In the genomic region with DNA sequence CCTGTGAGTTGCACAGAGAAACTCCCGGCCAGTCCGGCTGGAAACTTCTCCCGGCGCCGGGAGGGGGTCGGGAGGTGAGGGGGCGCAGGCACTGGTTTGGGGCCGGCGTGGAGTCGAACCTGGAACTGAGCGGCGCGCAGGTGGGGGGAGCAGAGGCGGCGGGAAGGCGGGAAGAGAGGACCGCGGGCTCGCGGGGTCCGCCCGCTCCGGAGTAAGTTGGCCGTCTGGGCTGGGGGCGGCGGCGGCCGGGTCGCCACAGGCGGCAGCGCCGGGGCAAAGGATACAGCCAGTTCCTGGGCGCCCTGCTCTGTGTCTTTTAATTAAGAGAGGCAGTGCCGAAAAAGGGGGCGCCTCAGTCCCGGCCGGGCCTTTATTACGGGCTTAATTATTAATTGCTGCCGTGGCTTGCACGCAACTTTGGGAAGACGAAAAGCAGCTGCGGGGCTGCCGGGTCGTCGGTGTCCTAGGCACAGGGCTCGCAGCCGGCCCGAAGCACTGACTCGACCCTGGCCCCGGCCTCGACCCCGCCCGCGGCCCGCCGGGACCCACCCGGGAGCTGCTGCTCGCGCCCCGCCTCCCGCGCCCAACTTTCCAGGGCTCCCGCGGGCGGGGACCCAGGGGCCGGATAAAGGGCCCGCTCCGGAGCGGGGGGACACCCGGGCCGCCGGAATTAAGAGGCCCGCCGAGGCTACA, we compare ENCODE assay signal across 8 cellular contexts. TPM values are rescaled to one million over a fixed set of nuclear protein-coding genes. Genes with fewer than 3 reads are reported as not detected.
DNase-seq lines count a peak whose midpoint lies in the region; ATAC-seq lines count a peak whose summit lies in the region.

No MANE protein-coding gene starts in this region.

- peak overlapping the region in 8 of 11 experiments; percentile 5 to 92 (median 34); a peak in 11 of 22 replicates for H3K27ac ChIP-seq in BLaER1 treated with 17β-estradiol and CSF1 and Interleukin-3, amounts not matched to agents 10 nM and 100 nM

- H3K36me3 ChIP-seq in BLaER1 treated with 17β-estradiol and CSF1 and Interleukin-3, amounts not matched to agents 10 nM and 100 nM = peaks cover 0 to 30% (median 6%) of the 10 kb centered on the region in 11 experiments; a peak in 9 of 22 replicates

- no peaks in the 10 kb centered on the region for H3K9me3 ChIP-seq in BLaER1 treated with 17β-estradiol and CSF1 and Interleukin-3, amounts not matched to agents 10 nM and 100 nM (replicated peaks in 1 of 11)

- ATAC-seq in effector memory CD8-positive, alpha-beta T cell (replicated peaks) = no peak
- ATAC-seq in natural killer cell treated with Interleukin-12 subunit alpha and Interleukin-12 subunit beta and Interleukin-15 and Interleukin-18, amount 100 ng/mL, for 72 hours = no peak
- no peak for ATAC-seq in HG02610 (IDR thresholded peaks at IDR 0.05; ENCODE audit: unreplicated experiment)

- peak overlapping the region; percentile 76 to 91 (median 86) for H3K4me3 ChIP-seq in BLaER1 treated with 17β-estradiol and CSF1 and Interleukin-3, amounts not matched to agents 10 nM and 100 nM

- H3K9ac ChIP-seq in BLaER1 treated with 17β-estradiol and CSF1 and Interleukin-3, amounts not matched to agents 10 nM and 100 nM = peak overlapping the region; percentile 56 to 94 (median 82); a peak in 21 of 22 replicates

- H3K27me3 Mint-ChIP-seq in effector memory CD8-positive, alpha-beta T cell = peaks cover 25 to 41% of the 10 kb centered on the region in 2 donors
- H3K27me3 Mint-ChIP-seq in natural killer cell treated with Interleukin-12 subunit alpha and Interleukin-12 subunit beta and Interleukin-15 and Interleukin-18, amount 100 ng/mL, for 72 hours = peaks cover 22 to 24% of the 10 kb centered on the region in 2 donors

- peak overlapping the region; percentile 74 to 98 for H3K4me3 Mint-ChIP-seq in effector memory CD8-positive, alpha-beta T cell
- H3K4me3 Mint-ChIP-seq in natural killer cell treated with Interleukin-12 subunit alpha and Interleukin-12 subunit beta and Interleukin-15 and Interleukin-18, amount 100 ng/mL, for 72 hours = peak overlapping the region; percentile 97

- peaks cover 9% of the 10 kb centered on the region for H3K36me3 Mint-ChIP-seq in effector memory CD8-positive, alpha-beta T cell (ENCODE audit: insufficient read depth)
- peaks cover 6% of the 10 kb centered on the region for H3K36me3 Mint-ChIP-seq in natural killer cell treated with Interleukin-12 subunit alpha and Interleukin-12 subunit beta and Interleukin-15 and Interleukin-18, amount 100 ng/mL, for 72 hours

- no peaks in the 10 kb centered on the region for H3K9me3 Mint-ChIP-seq in effector memory CD8-positive, alpha-beta T cell
- no peaks in the 10 kb centered on the region for H3K9me3 Mint-ChIP-seq in natural killer cell treated with Interleukin-12 subunit alpha and Interleukin-12 subunit beta and Interleukin-15 and Interleukin-18, amount 100 ng/mL, for 72 hours

- peak overlapping the region in 1 of 2 donors; percentile 82 for H3K27ac Mint-ChIP-seq in effector memory CD8-positive, alpha-beta T cell
- peak overlapping the region in 1 of 2 donors; percentile 77 for H3K27ac Mint-ChIP-seq in natural killer cell treated with Interleukin-12 subunit alpha and Interleukin-12 subunit beta and Interleukin-15 and Interleukin-18, amount 100 ng/mL, for 72 hours

- H4K20me1 ChIP-seq in BLaER1 treated with 17β-estradiol and CSF1 and Interleukin-3, amounts not matched to agents 10 nM and 100 nM = peaks cover 0 to 56% (median 54%) of the 10 kb centered on the region in 11 experiments; a peak in 20 of 22 replicates

- peaks cover 16 to 64% (median 47%) of the 10 kb centered on the region in 10 experiments for H3K4me1 ChIP-seq in BLaER1 treated with 17β-estradiol and CSF1 and Interleukin-3, amounts not matched to agents 10 nM and 100 nM

- H3K27me3 ChIP-seq in BLaER1 treated with 17β-estradiol and CSF1 and Interleukin-3, amounts not matched to agents 10 nM and 100 nM = peaks cover 48 to 59% (median 51%) of the 10 kb centered on the region in 11 experiments

- peak overlapping the region; percentile 97 to 100 (median 99) for H3K4me2 ChIP-seq in BLaER1 treated with 17β-estradiol and CSF1 and Interleukin-3, amounts not matched to agents 10 nM and 100 nM

- H3K4me1 Mint-ChIP-seq in effector memory CD8-positive, alpha-beta T cell (ENCODE audit: low read depth in 2 of 2) = peaks cover 8 to 12% of the 10 kb centered on the region in 2 donors
- peaks cover 17 to 21% of the 10 kb centered on the region in 2 donors for H3K4me1 Mint-ChIP-seq in natural killer cell treated with Interleukin-12 subunit alpha and Interleukin-12 subunit beta and Interleukin-15 and Interleukin-18, amount 100 ng/mL, for 72 hours (ENCODE audit: low read depth in 2 of 2)

- DNase-seq in NCI-H69 (lab: John Stamatoyannopoulos, UW) (peak; percentile 54), hypothalamus (lab: John Stamatoyannopoulos, UW) (no peak), GDM1 (lab: John Stamatoyannopoulos, UW) (no peak)
- no peak for DNase-seq in effector memory CD8-positive, alpha-beta T cell
- DNase-seq in natural killer cell treated with Interleukin-12 subunit alpha and Interleukin-12 subunit beta and Interleukin-15 and Interleukin-18, amount 100 ng/mL, for 72 hours (ENCODE audit: low spot score) = no peak
- no peak for DNase-seq in stimulated activated CD4-positive, alpha-beta T cell treated with anti-CD3 and anti-CD28 coated beads, Interleukin-4, amount 100 ng/mL, for 24 hours

RNA-seq across cellular contexts. Expression of gene NTNG2, which starts 1.1 kb away (rescaled TPM):
- 10 to 100 TPM in 1 of 2 donors, 1 to 10 TPM in 1; 8.3 to 11.5 TPM for total RNA-seq in natural killer cell treated with Interleukin-12 subunit alpha and Interleukin-12 subunit beta and Interleukin-15 and Interleukin-18, amount 100 ng/mL, for 72 hours
